In genomic region chr2:200356794-200357472, GRCh38 we compare ENCODE assay signal across 15 cellular contexts. TPM values are rescaled to one million over a fixed set of nuclear protein-coding genes. Genes with fewer than 3 reads are reported as not detected.
A peak's percentile ranks its signal among the peaks of the same experiment; 100 is the strongest.
DNase-seq lines count a peak whose midpoint lies in the region; ATAC-seq, FAIRE-seq and TF ChIP-seq lines count a peak whose summit lies in the region.
"Had no signal": no experiment of that assay in that cellular context is flagged by ENCODE, and none has a peak within 500 bp of the region (broad histone marks: within the 10 kb centered on the region; RNA-seq: fewer than 3 reads in every experiment).

No MANE protein-coding gene starts in this region.

- H3K9me3 ChIP-seq in HepG2 (ENCODE audit: low read length) (no peaks in the 10 kb centered on the region), right lobe of liver (no peaks in the 10 kb centered on the region), astrocyte (ENCODE audit: insufficient read depth, low read depth, low read length) (no peaks in the 10 kb centered on the region)
- H3K9me3 ChIP-seq: HAP-1 had no signal

- H3K36me3 Mint-ChIP-seq in astrocyte (ENCODE audit: low read depth, unreplicated experiment) (peaks cover 5% of the 10 kb centered on the region), glutamatergic neuron (ENCODE audit: unreplicated experiment) (no peaks in the 10 kb centered on the region), type B pancreatic cell (peaks cover 8% of the 10 kb centered on the region)
- H3K36me3 Mint-ChIP-seq: naive thymus-derived CD8-positive, alpha-beta T cell had no signal

- DNase-seq in HepG2 (ENCODE audit: low spot score) (no peak), right lobe of liver (no peak), astrocyte (ENCODE audit: low read depth) (peak; percentile 75), glutamatergic neuron (no peak), type B pancreatic cell (ENCODE audit: extremely low spot score, unreplicated experiment) (no peak), DMS53 (lab: John Stamatoyannopoulos, UW) (no peak), NCI-H446 (lab: John Stamatoyannopoulos, UW) (no peak)
- DNase-seq: activated CD4-positive, alpha-beta T cell treated with anti-CD3 and anti-CD28 coated beads, Interleukin-2, amount 50 U/mL, for 1 hour; activated naive CD4-positive, alpha-beta T cell treated with Interleukin-2 at 50 U/mL for 16 hours; AML-193; naive thymus-derived CD8-positive, alpha-beta T cell; NCI-H526 treated with DMSO at 0.1 percent for 48 hours; stimulated activated naive CD8-positive, alpha-beta T cell treated with anti-CD3 and anti-CD28 coated beads, Interleukin-15, Interleukin-2, amounts not matched to agents 100 U/mL and 50 U/mL, for 24 hours had no signal

- peaks cover 69% of the 10 kb centered on the region for H3K4me1 Mint-ChIP-seq in astrocyte (ENCODE audit: low read depth, unreplicated experiment)
- H3K4me1 Mint-ChIP-seq in glutamatergic neuron (ENCODE audit: low read depth, unreplicated experiment) = peaks cover 30% of the 10 kb centered on the region
- peaks cover 63% of the 10 kb centered on the region for H3K4me1 Mint-ChIP-seq in type B pancreatic cell (ENCODE audit: unreplicated experiment)
- H3K4me1 Mint-ChIP-seq: naive thymus-derived CD8-positive, alpha-beta T cell had no signal

- H3K27ac ChIP-seq in HepG2 (ENCODE audit: extremely low read length, insufficient read depth, low read length) (no peak overlapping the region), right lobe of liver (no peak overlapping the region), astrocyte (ENCODE audit: low read depth, low read length) (peak overlapping the region; percentile 32)

- H3K27ac Mint-ChIP-seq in astrocyte (ENCODE audit: unreplicated experiment) (peak overlapping the region; percentile 3), glutamatergic neuron (ENCODE audit: unreplicated experiment) (peak overlapping the region; percentile 79), type B pancreatic cell (peak overlapping the region; percentile 76)
- H3K27ac Mint-ChIP-seq: naive thymus-derived CD8-positive, alpha-beta T cell had no signal

- peaks cover 95% of the 10 kb centered on the region for H3K79me2 ChIP-seq in HepG2 (ENCODE audit: insufficient read depth, low read length)
- peaks cover 83% of the 10 kb centered on the region for H3K79me2 ChIP-seq in astrocyte (ENCODE audit: insufficient read depth, low read length)

- H3K4me2 ChIP-seq in HepG2 (ENCODE audit: low read depth, low read length) (no peak overlapping the region), astrocyte (ENCODE audit: low read length) (peak overlapping the region; percentile 2)

- no peak overlapping the region for H3K4me3 ChIP-seq in HepG2 (replicated peaks in 1 of 3; ENCODE audit: insufficient read depth in 1 of 3, low read depth in 2 of 3, low read length in 3 of 3)
- H3K4me3 ChIP-seq in right lobe of liver = no peak overlapping the region
- no peak overlapping the region for H3K4me3 ChIP-seq in astrocyte (ENCODE audit: insufficient read depth, low read depth, low read length)
- H3K4me3 ChIP-seq: HAP-1 had no signal

- H3K36me3 ChIP-seq in HepG2 (replicated peaks in 1 of 2; ENCODE audit: control insufficient read depth in 1 of 2, insufficient read depth in 2 of 2, low read length in 2 of 2) (peaks cover 6 to 46% of the 10 kb centered on the region in 2 experiments; a peak in 4 of 5 replicates), right lobe of liver (no peaks in the 10 kb centered on the region), astrocyte (ENCODE audit: insufficient read depth, low read length) (no peaks in the 10 kb centered on the region)
- H3K36me3 ChIP-seq: HAP-1 had no signal

- H3K4me3 Mint-ChIP-seq in astrocyte (ENCODE audit: unreplicated experiment) (peak overlapping the region; percentile 3), glutamatergic neuron (ENCODE audit: unreplicated experiment) (peak overlapping the region; percentile 15), type B pancreatic cell (peak overlapping the region; percentile 18)
- H3K4me3 Mint-ChIP-seq: naive thymus-derived CD8-positive, alpha-beta T cell had no signal

- TF ChIP-seq RAD21 in HepG2 (CRISPR knock-in tag; IDR thresholded peaks at IDR 0.05) = no peak

- intact Hi-C loops in HepG2 (cut with micrococcal nuclease; ENCODE audit: unreplicated experiment) = no loop called here
- intact Hi-C loops in right lobe of liver (cut with DNase I) = no loop called here

- H3K27me3 ChIP-seq in HepG2 (ENCODE audit: control insufficient read depth in 1 of 2, insufficient read depth in 2 of 2, low read length in 2 of 2) (no peaks in the 10 kb centered on the region), right lobe of liver (no peaks in the 10 kb centered on the region), astrocyte (ENCODE audit: insufficient read depth, low read length) (no peaks in the 10 kb centered on the region)

- POLR2A ChIA-PET in HepG2 (lab: Yijun Ruan, JAX) = no interaction called here

- H3K9ac ChIP-seq in HepG2 (ENCODE audit: insufficient read depth, low read depth, low read length) (no peak overlapping the region), astrocyte (ENCODE audit: low read length) (no peak overlapping the region)

- in situ Hi-C loops in HepG2 (cut with HindIII; ENCODE audit: extremely low pct_ligation_motif_present, low pct_unique_long_range_greater_than_20kb) = no loop called here

- TF ChIP-seq POLR2A in HepG2 (IDR thresholded peaks at IDR 0.05; ENCODE audit: insufficient read depth in 1 of 2, low read depth in 2 of 2, low read length in 2 of 2) (no peak), right lobe of liver (IDR thresholded peaks at IDR 0.05) (no peak)

- TF ChIP-seq CTCF in HepG2 (CRISPR knock-in tag; IDR thresholded peaks at IDR 0.05) (no peak), right lobe of liver (IDR thresholded peaks at IDR 0.05) (no peak), astrocyte (IDR thresholded peaks at IDR 0.05; ENCODE audit: insufficient read depth, low read depth, low read length) (no peak), glutamatergic neuron (IDR thresholded peaks at IDR 0.05; ENCODE audit: partially characterized antibody, unreplicated experiment) (no peak), type B pancreatic cell (conservative IDR thresholded peaks at IDR 0.05) (no peak)

- H3K27me3 Mint-ChIP-seq in astrocyte (ENCODE audit: low read depth, unreplicated experiment) (no peaks in the 10 kb centered on the region), glutamatergic neuron (ENCODE audit: unreplicated experiment) (peaks cover 2% of the 10 kb centered on the region), type B pancreatic cell (no peaks in the 10 kb centered on the region)

- H3K4me1 ChIP-seq in HepG2 (ENCODE audit: insufficient read depth, low read length) (peaks cover 44% of the 10 kb centered on the region), right lobe of liver (peaks cover 0 to under 1% (median 0%) of the 10 kb centered on the region in 4 donors), astrocyte (ENCODE audit: insufficient read depth, low read length) (peaks cover 21% of the 10 kb centered on the region)

- ATAC-seq in HepG2 (no peak), right lobe of liver (no peak), GM21390 (IDR thresholded peaks at IDR 0.05; ENCODE audit: unreplicated experiment) (no peak)
- ATAC-seq: naive thymus-derived CD8-positive, alpha-beta T cell; stimulated activated naive CD8-positive, alpha-beta T cell treated with anti-CD3 and anti-CD28 coated beads, Interleukin-15, Interleukin-2, amounts not matched to agents 100 U/mL and 50 U/mL, for 24 hours had no signal

- FAIRE-seq in HepG2 (lab: Jason Lieb, UNC) (no peak), astrocyte (lab: Jason Lieb, UNC) (peak; percentile 92)

- BruUV-seq in HepG2 (replicated peaks; lab: Mats Ljungman, UMichigan) = no TSS peak

- no peak overlapping the region for H2AFZ ChIP-seq in HepG2 (ENCODE audit: low read length)
- no peak overlapping the region for H2AFZ ChIP-seq in astrocyte (ENCODE audit: low read depth, low read length)

- CTCF ChIA-PET in HepG2 (lab: Yijun Ruan, JAX; ENCODE audit: low intra/inter-chr PET ratio, low total read pairs) = no interaction called here

- TF ChIP-seq EP300 in HepG2 (IDR thresholded peaks at IDR 0.05; ENCODE audit: low read depth in 2 of 2, low read length in 2 of 2) (no peak), HepG2 (CRISPR knock-in tag; IDR thresholded peaks at IDR 0.05; ENCODE audit: borderline replicate concordance) (no peak)

- H3K9me3 Mint-ChIP-seq in astrocyte (ENCODE audit: unreplicated experiment) (no peaks in the 10 kb centered on the region), glutamatergic neuron (ENCODE audit: unreplicated experiment) (no peaks in the 10 kb centered on the region), type B pancreatic cell (no peaks in the 10 kb centered on the region)
- H3K9me3 Mint-ChIP-seq: naive thymus-derived CD8-positive, alpha-beta T cell had no signal

- peaks cover 40% of the 10 kb centered on the region for H4K20me1 ChIP-seq in HepG2 (ENCODE audit: insufficient read depth, low read length)
- H4K20me1 ChIP-seq in astrocyte (ENCODE audit: insufficient read depth, low read length) = peaks cover 16% of the 10 kb centered on the region

- WGBS in HepG2 (ENCODE audit: low lambda C conversion rate) = 90% methylated on average over 1 of the region's 1 CpG
- 57% methylated on average over 1 of the region's 1 CpG for WGBS in right lobe of liver (ENCODE audit: insufficient coverage, low coverage, low lambda C conversion rate, missing lambda C conversion rate)

RNA-seq across cellular contexts. Expression of gene SPATS2L, which starts 50.4 kb away (rescaled TPM):
- total RNA-seq in HepG2 (2016; rRNA removed; fragmentation: Illumina TruSeq; extraction: Trizol) = 154 and 165 TPM in 2 replicates
- total RNA-seq in HepG2 (2016; cell fraction: cytosol; rRNA removed; fragmentation: Illumina TruSeq; extraction: Trizol; ENCODE audit: low read depth) = 81.5 and 81.6 TPM in 2 replicates
- total RNA-seq in HepG2 (2016; cell fraction: insoluble cytoplasmic fraction; rRNA removed; fragmentation: Illumina TruSeq; extraction: Trizol) = 151 and 153 TPM in 2 replicates
- total RNA-seq in HepG2 (2016; cell fraction: membrane; rRNA removed; fragmentation: Illumina TruSeq; extraction: Trizol) = 160 and 169 TPM in 2 replicates
- 110 and 114 TPM in 2 replicates for total RNA-seq in HepG2 (2016; cell fraction: nucleus; rRNA removed; fragmentation: Illumina TruSeq; extraction: Trizol)
- 180 and 212 TPM in 2 replicates for polyA plus RNA-seq in HepG2 (2011; rRNA removed)
- 161 and 177 TPM in 2 replicates for polyA plus RNA-seq in HepG2 (2011; cell fraction: cytosol; rRNA removed)
- polyA plus RNA-seq in HepG2 (2011; cell fraction: nucleus; rRNA removed) = 71.8 and 89.4 TPM in 2 replicates
- 134 and 184 TPM in 2 replicates for polyA plus RNA-seq in HepG2 (2012)
- 102 and 115 TPM in 2 replicates for polyA plus RNA-seq in HepG2 (2016; cell fraction: cytosol; fragmentation: Illumina TruSeq; extraction: Trizol; ENCODE audit: low read depth)
- 213 and 235 TPM in 2 replicates for polyA plus RNA-seq in HepG2 (2016; cell fraction: insoluble cytoplasmic fraction; fragmentation: Illumina TruSeq; extraction: Trizol; ENCODE audit: low read depth)
- polyA plus RNA-seq in HepG2 (2016; cell fraction: membrane; fragmentation: Illumina TruSeq; extraction: Trizol; ENCODE audit: low read depth) = 179 and 180 TPM in 2 replicates
- polyA plus RNA-seq in HepG2 (2016; cell fraction: nucleus; fragmentation: Illumina TruSeq; extraction: Trizol; ENCODE audit: insufficient read depth, low read depth) = 145 and 148 TPM in 2 replicates
- 28.4 and 78.1 TPM in 2 replicates for polyA minus RNA-seq in HepG2 (2011; rRNA and poly(A)+ RNA removed; ENCODE audit: low replicate concordance)
- polyA minus RNA-seq in HepG2 (2011; cell fraction: cytosol; rRNA and poly(A)+ RNA removed) = 121 and 126 TPM in 2 replicates
- polyA minus RNA-seq in HepG2 (2011; cell fraction: nucleus; rRNA and poly(A)+ RNA removed) = 287 and 295 TPM in 2 replicates
- total RNA-seq in right lobe of liver = 100 to 1,000 TPM in 1 of 6 experiments, 10 to 100 TPM in 5; 60.7 to 109 (median 72.9) TPM
- 192 and 221 TPM in 2 replicates for total RNA-seq in astrocyte
- total RNA-seq in glutamatergic neuron (ENCODE audit: unreplicated experiment) = 45.5 TPM
- total RNA-seq in type B pancreatic cell (ENCODE audit: low replicate concordance) = 97.8 and 114 TPM in 2 replicates

Comparison
In these comparisons a context has a peak if more than half of its experiments do, and no peak if none do; other contexts are left out.
1. H3K27ac Mint-ChIP-seq: peak in every context shown above with its lines; median percentile 79 in glutamatergic neuron; 76 in type B pancreatic cell; 3 in astrocyte.